Comparison of ENCODE assay signal across 1 cellular context in the genomic region with DNA sequence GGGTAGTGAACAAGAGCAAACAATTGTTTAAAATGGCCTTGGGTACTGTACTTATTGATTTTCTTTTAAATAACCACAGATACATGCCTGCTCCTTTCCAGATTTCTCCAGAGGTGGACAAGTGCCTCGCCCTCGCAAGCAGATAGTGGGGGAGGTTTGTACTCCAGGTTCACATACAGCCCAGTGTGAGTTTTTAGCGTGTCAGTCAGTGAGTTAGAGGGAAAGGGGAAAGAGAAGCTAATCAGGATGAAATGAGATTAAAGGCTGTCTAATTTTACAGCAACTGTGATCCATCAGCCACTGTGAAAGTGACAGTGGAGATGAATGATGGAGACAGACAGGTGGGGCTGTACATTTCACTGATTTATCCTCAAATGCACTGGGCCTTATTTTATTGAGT.
TF ChIP-seq lines count a peak whose summit lies in the region.

No MANE protein-coding gene starts in this region.

TF ChIP-seq in SK-N-SH treated with all-trans-retinoic acid at 6 μM for 48 hours, 23 proteins besides CTCF, POLR2A, EP300 and RAD21 (continued from another document):
- TF ChIP-seq, protein P1, sequence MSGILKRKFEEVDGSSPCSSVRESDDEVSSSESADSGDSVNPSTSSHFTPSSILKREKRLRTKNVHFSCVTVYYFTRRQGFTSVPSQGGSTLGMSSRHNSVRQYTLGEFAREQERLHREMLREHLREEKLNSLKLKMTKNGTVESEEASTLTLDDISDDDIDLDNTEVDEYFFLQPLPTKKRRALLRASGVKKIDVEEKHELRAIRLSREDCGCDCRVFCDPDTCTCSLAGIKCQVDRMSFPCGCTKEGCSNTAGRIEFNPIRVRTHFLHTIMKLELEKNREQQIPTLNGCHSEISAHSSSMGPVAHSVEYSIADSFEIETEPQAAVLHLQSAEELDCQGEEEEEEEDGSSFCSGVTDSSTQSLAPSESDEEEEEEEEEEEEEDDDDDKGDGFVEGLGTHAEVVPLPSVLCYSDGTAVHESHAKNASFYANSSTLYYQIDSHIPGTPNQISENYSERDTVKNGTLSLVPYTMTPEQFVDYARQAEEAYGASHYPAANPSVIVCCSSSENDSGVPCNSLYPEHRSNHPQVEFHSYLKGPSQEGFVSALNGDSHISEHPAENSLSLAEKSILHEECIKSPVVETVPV (CRISPR knock-in tag; IDR thresholded peaks at IDR 0.05) = no peak
- TF ChIP-seq, protein P2, sequence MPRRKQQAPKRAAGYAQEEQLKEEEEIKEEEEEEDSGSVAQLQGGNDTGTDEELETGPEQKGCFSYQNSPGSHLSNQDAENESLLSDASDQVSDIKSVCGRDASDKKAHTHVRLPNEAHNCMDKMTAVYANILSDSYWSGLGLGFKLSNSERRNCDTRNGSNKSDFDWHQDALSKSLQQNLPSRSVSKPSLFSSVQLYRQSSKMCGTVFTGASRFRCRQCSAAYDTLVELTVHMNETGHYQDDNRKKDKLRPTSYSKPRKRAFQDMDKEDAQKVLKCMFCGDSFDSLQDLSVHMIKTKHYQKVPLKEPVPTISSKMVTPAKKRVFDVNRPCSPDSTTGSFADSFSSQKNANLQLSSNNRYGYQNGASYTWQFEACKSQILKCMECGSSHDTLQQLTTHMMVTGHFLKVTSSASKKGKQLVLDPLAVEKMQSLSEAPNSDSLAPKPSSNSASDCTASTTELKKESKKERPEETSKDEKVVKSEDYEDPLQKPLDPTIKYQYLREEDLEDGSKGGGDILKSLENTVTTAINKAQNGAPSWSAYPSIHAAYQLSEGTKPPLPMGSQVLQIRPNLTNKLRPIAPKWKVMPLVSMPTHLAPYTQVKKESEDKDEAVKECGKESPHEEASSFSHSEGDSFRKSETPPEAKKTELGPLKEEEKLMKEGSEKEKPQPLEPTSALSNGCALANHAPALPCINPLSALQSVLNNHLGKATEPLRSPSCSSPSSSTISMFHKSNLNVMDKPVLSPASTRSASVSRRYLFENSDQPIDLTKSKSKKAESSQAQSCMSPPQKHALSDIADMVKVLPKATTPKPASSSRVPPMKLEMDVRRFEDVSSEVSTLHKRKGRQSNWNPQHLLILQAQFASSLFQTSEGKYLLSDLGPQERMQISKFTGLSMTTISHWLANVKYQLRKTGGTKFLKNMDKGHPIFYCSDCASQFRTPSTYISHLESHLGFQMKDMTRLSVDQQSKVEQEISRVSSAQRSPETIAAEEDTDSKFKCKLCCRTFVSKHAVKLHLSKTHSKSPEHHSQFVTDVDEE (CRISPR knock-in tag; IDR thresholded peaks at IDR 0.05) = no peak
- TF ChIP-seq ISL1 (CRISPR knock-in tag; IDR thresholded peaks at IDR 0.05) = no peak
- TF ChIP-seq BACH2 (CRISPR knock-in tag; IDR thresholded peaks at IDR 0.05; ENCODE audit: borderline replicate concordance) = no peak
- TF ChIP-seq TOX (CRISPR knock-in tag; IDR thresholded peaks at IDR 0.05; ENCODE audit: borderline replicate concordance) = no peak
- TF ChIP-seq CSDC2 (CRISPR knock-in tag; IDR thresholded peaks at IDR 0.05) = no peak
- TF ChIP-seq, protein P3, sequence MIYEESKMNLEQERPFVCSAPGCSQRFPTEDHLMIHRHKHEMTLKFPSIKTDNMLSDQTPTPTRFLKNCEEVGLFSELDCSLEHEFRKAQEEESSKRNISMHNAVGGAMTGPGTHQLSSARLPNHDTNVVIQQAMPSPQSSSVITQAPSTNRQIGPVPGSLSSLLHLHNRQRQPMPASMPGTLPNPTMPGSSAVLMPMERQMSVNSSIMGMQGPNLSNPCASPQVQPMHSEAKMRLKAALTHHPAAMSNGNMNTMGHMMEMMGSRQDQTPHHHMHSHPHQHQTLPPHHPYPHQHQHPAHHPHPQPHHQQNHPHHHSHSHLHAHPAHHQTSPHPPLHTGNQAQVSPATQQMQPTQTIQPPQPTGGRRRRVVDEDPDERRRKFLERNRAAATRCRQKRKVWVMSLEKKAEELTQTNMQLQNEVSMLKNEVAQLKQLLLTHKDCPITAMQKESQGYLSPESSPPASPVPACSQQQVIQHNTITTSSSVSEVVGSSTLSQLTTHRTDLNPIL (CRISPR knock-in tag; IDR thresholded peaks at IDR 0.05; ENCODE audit: low read depth) = no peak
- TF ChIP-seq PPARA (CRISPR knock-in tag; IDR thresholded peaks at IDR 0.05; ENCODE audit: borderline replicate concordance) = no peak
- TF ChIP-seq ZFP3 (CRISPR knock-in tag; IDR thresholded peaks at IDR 0.05) = no peak
- TF ChIP-seq ARNTL (CRISPR knock-in tag; IDR thresholded peaks at IDR 0.05; ENCODE audit: borderline replicate concordance, low read depth) = no peak
- TF ChIP-seq ZNF565 (CRISPR knock-in tag; conservative IDR thresholded peaks at IDR 0.05; ENCODE audit: low read depth) = no peak
